ENCODE assay signal across 13 cellular contexts in the genomic region with DNA sequence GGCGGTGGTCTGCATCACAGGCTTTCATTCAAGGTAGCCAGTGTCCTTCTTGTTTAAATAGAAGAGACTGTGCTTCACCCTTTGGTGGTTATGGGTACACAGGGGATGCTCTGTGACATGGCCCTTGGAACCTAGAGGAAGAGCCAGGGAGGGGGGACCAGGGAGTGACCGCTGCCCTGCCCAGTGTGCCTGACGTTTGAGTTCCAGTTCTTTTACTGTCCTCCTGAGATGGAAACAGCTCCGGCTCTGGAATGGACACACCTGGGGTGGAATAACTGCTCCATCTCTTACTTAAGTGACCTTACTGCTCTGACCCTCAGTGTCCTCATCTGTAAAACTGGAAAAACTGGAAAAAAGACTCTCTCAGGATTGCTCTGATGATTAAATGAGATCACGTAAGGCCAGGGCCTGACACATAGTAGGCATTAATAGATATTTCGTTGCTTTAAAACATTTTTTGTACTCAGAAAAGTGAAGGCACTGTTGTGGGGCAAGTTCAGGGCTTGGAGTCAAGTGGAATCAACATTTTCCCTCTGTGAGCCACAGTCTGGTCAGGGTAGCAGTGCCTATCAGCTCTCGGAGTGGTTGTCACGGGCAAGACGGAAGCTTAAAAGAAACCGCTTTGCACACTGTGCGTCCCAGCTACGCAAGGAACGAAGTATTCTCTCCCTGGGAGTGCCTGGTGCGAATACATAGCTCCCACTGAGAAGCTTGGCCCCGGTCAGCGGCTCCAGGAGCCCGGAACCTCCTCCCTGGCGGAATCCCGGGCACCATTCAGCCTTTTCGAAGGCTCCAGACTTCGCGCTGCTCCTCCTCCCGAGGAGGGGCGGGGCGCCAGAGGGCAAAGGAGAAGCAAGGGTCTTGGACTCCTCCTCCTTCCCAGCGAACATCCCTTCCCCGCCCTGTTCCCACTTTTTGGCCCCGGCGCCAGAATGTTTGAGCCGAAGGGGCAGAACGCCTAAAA. TPM values are rescaled to one million over a fixed set of nuclear protein-coding genes. Genes with fewer than 3 reads are reported as not detected.
DNase-seq lines count a peak whose midpoint lies in the region; ATAC-seq and TF ChIP-seq lines count a peak whose summit lies in the region.
"Had no signal": no experiment of that assay in that cellular context is flagged by ENCODE, and none has a peak within 500 bp of the region (broad histone marks: within the 10 kb centered on the region; RNA-seq: fewer than 3 reads in every experiment).

No MANE protein-coding gene starts in this region.

- DNase-seq in CD8-positive, alpha-beta memory T cell = no peak
- peak; percentile 22 for DNase-seq in GM13977 (ENCODE audit: low spot score)
- no peak for DNase-seq in naive thymus-derived CD8-positive, alpha-beta T cell
- DNase-seq in tibial artery = no peak
- DNase-seq: activated CD4-positive, alpha-beta T cell treated with anti-CD3 and anti-CD28 coated beads, Interleukin-2, amount 50 U/mL, for 1 hour; head of caudate nucleus; sigmoid colon; stimulated activated naive CD4-positive, alpha-beta T cell treated with Interleukin-2 at 50 U/mL for 16 hours had no signal

- CTCF ChIA-PET in CD8-positive, alpha-beta memory T cell (lab: Charles Lee) = no interaction called here

- TF ChIP-seq CTCF in GM13977 (IDR thresholded peaks at IDR 0.05; ENCODE audit: extremely low read depth, insufficient read depth, missing control alignments) (no peak), brain (conservative IDR thresholded peaks at IDR 0.05) (no peak), tibial artery (IDR thresholded peaks at IDR 0.05) (no peak)

- peaks cover 28% of the 10 kb centered on the region for H3K27me3 ChIP-seq in CD8-positive, alpha-beta memory T cell (ENCODE audit: insufficient read depth, low read length, poor library complexity, severe bottlenecking)
- H3K27me3 ChIP-seq in tibial artery = peaks cover 4 to 77% of the 10 kb centered on the region in 2 donors

- POLR2A ChIA-PET in CD8-positive, alpha-beta memory T cell (lab: Charles Lee) = no interaction called here
- POLR2A ChIA-PET in naive thymus-derived CD8-positive, alpha-beta T cell (lab: Charles Lee) = no interaction called here

- H3K27ac ChIP-seq in CD8-positive, alpha-beta memory T cell (ENCODE audit: low read depth, low read length) = no peak overlapping the region
- H3K27ac ChIP-seq in tibial artery = no peak overlapping the region
- H3K27ac ChIP-seq: sigmoid colon had no signal

- peaks cover 0 to 7% (median 3%) of the 10 kb centered on the region in 5 donors for H3K9me3 Mint-ChIP-seq in CD8-positive, alpha-beta memory T cell
- H3K9me3 Mint-ChIP-seq in brain = peaks cover 0 to 7% (median 3%) of the 10 kb centered on the region in 5 experiments
- peaks cover 0 to 4% (median 0%) of the 10 kb centered on the region in 9 donors for H3K9me3 Mint-ChIP-seq in naive thymus-derived CD8-positive, alpha-beta T cell

- H3K4me3 Mint-ChIP-seq in CD8-positive, alpha-beta memory T cell = peak overlapping the region in 4 of 7 donors; percentile 18 to 53 (median 32)
- H3K4me3 Mint-ChIP-seq in brain = peak overlapping the region; percentile 28 to 69 (median 64)
- H3K4me3 Mint-ChIP-seq in naive thymus-derived CD8-positive, alpha-beta T cell = peak overlapping the region in 9 of 10 donors; percentile 5 to 70 (median 36)

- in situ Hi-C loops in GM13977 (cut with MboI; ENCODE audit: low pct_unique_long_range_greater_than_20kb, low sequenced_read_pairs, unreplicated experiment) = no loop called here

- H3K4me1 Mint-ChIP-seq in CD8-positive, alpha-beta memory T cell = peaks cover 12 to 31% (median 18%) of the 10 kb centered on the region in 3 donors
- peaks cover 37% of the 10 kb centered on the region for H3K4me1 Mint-ChIP-seq in brain
- peaks cover 12 to 31% (median 19%) of the 10 kb centered on the region in 4 donors for H3K4me1 Mint-ChIP-seq in naive thymus-derived CD8-positive, alpha-beta T cell

- H3K27ac Mint-ChIP-seq in CD8-positive, alpha-beta memory T cell = no peak overlapping the region
- no peak overlapping the region for H3K27ac Mint-ChIP-seq in brain
- no peak overlapping the region for H3K27ac Mint-ChIP-seq in naive thymus-derived CD8-positive, alpha-beta T cell

- no peak for ATAC-seq in naive thymus-derived CD8-positive, alpha-beta T cell
- ATAC-seq in HG03521 (IDR thresholded peaks at IDR 0.05; ENCODE audit: unreplicated experiment) (no peak), GM18867 (IDR thresholded peaks at IDR 0.05; ENCODE audit: unreplicated experiment) (no peak), HG02885 (IDR thresholded peaks at IDR 0.05; ENCODE audit: poor library complexity, unreplicated experiment) (no peak)

- H3K36me3 Mint-ChIP-seq in CD8-positive, alpha-beta memory T cell = no peaks in the 10 kb centered on the region
- no peaks in the 10 kb centered on the region for H3K36me3 Mint-ChIP-seq in brain
- H3K36me3 Mint-ChIP-seq in naive thymus-derived CD8-positive, alpha-beta T cell = peaks cover 0 to 4% (median 3%) of the 10 kb centered on the region in 3 donors

- no peaks in the 10 kb centered on the region for H3K36me3 ChIP-seq in CD8-positive, alpha-beta memory T cell (ENCODE audit: insufficient read depth, low read length)
- no peaks in the 10 kb centered on the region for H3K36me3 ChIP-seq in tibial artery
- H3K36me3 ChIP-seq: sigmoid colon had no signal

- H3K4me1 ChIP-seq in CD8-positive, alpha-beta memory T cell (ENCODE audit: insufficient read depth, low read length) = no peaks in the 10 kb centered on the region
- H3K4me1 ChIP-seq in tibial artery = peaks cover 0 to 30% (median 18%) of the 10 kb centered on the region in 4 donors

- intact Hi-C loops in tibial artery (cut with DNase I; ENCODE audit: low total_unique reads) = no loop called here

- no peak overlapping the region for H3K4me3 ChIP-seq in CD8-positive, alpha-beta memory T cell (ENCODE audit: low read length)
- peak overlapping the region in 1 of 2 donors; percentile 1 for H3K4me3 ChIP-seq in tibial artery

- H3K9me3 ChIP-seq in CD8-positive, alpha-beta memory T cell (ENCODE audit: low read length) = no peaks in the 10 kb centered on the region
- H3K9me3 ChIP-seq in tibial artery = no peaks in the 10 kb centered on the region
- H3K9me3 ChIP-seq: sigmoid colon had no signal

- peaks cover 61 to 83% of the 10 kb centered on the region in 2 donors for H3K27me3 Mint-ChIP-seq in CD8-positive, alpha-beta memory T cell
- H3K27me3 Mint-ChIP-seq in brain = peaks cover 98% of the 10 kb centered on the region
- H3K27me3 Mint-ChIP-seq in naive thymus-derived CD8-positive, alpha-beta T cell = peaks cover 37 to 88% (median 67%) of the 10 kb centered on the region in 5 donors

RNA-seq across cellular contexts. Expression of a gene that starts 5.8 kb away (rescaled TPM):
- total RNA-seq in CD8-positive, alpha-beta memory T cell = under 1 TPM in 1 of 2 experiments, not detected in 1; 0.11 TPM
- not detected for polyA plus RNA-seq in CD8-positive, alpha-beta memory T cell
- 0.17 TPM for polyA plus RNA-seq in brain (ENCODE audit: insufficient read depth, low read depth, low replicate concordance)
- under 1 TPM in 1 of 2 experiments, not detected in 1; 0.13 TPM for total RNA-seq in naive thymus-derived CD8-positive, alpha-beta T cell
- polyA plus RNA-seq in naive thymus-derived CD8-positive, alpha-beta T cell = under 1 TPM in 1 of 3 donors, not detected in 2; 0.11 TPM
- total RNA-seq: bronchial epithelial cell had no signal
